ENCODE assay signal across 20 cellular contexts in the genomic region with DNA sequence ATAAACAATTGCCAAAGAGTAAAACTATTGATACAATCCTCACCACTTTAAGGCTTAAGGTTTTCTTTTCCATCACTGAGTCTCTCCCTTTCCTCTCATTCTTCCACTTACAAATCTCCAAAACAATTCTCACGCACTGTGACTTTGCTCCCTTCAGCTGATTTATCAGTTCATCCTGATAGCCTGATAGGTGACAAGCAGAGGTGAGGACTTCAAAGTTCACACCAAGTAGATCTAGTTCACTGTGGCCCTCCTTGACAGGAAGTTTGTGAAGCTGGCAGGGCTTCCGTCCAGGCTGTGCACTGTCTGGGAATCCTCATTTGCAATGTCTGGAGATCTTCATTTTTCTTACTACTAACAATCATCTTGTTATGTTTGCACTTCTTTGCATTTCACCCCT. TPM values are rescaled to one million over a fixed set of nuclear protein-coding genes. Genes with fewer than 3 reads are reported as not detected.
DNase-seq lines count a peak whose midpoint lies in the region; ATAC-seq and FAIRE-seq lines count a peak whose summit lies in the region.
"Had no signal": no experiment of that assay in that cellular context is flagged by ENCODE, and none has a peak within 500 bp of the region (broad histone marks: within the 10 kb centered on the region; RNA-seq: fewer than 3 reads in every experiment).

No MANE protein-coding gene starts in this region.

- H3K36me3 Mint-ChIP-seq in activated CD4-positive, alpha-beta T cell treated with anti-CD3 and anti-CD28 coated beads, Interleukin-2, amount 10 ng/mL, durations not matched to agents 24 days and 14 days (ENCODE audit: low read depth): peaks cover 17% of the 10 kb centered on the region
- peaks cover 8% of the 10 kb centered on the region for H3K36me3 Mint-ChIP-seq in IgD-negative memory B cell
- peaks cover 4% of the 10 kb centered on the region for H3K36me3 Mint-ChIP-seq in activated naive CD8-positive, alpha-beta T cell treated with anti-CD3 and anti-CD28 coated beads, Interleukin-2, amount 50 U/mL, for 24 hours (ENCODE audit: low read depth)
- H3K36me3 Mint-ChIP-seq in natural killer cell treated with Interleukin-12 subunit alpha and Interleukin-12 subunit beta and Interleukin-15 and Interleukin-18, amount 100 ng/mL, for 72 hours: no peaks in the 10 kb centered on the region

- ATAC-seq in activated naive CD8-positive, alpha-beta T cell treated with anti-CD3 and anti-CD28 coated beads, Interleukin-2, amount 50 U/mL, for 24 hours: no peak
- no peak for ATAC-seq in natural killer cell treated with Interleukin-12 subunit alpha and Interleukin-12 subunit beta and Interleukin-15 and Interleukin-18, amount 100 ng/mL, for 72 hours
- ATAC-seq: Panc1 had no signal

- H3K4me3 Mint-ChIP-seq in activated CD4-positive, alpha-beta T cell treated with anti-CD3 and anti-CD28 coated beads, Interleukin-2, amount 10 ng/mL, durations not matched to agents 24 days and 14 days: peak overlapping the region; percentile 50
- peak overlapping the region in 3 of 4 donors; percentile 3 to 78 (median 69) for H3K4me3 Mint-ChIP-seq in IgD-negative memory B cell
- peak overlapping the region; percentile 15 for H3K4me3 Mint-ChIP-seq in activated naive CD8-positive, alpha-beta T cell treated with anti-CD3 and anti-CD28 coated beads, Interleukin-2, amount 50 U/mL, for 24 hours
- H3K4me3 Mint-ChIP-seq in natural killer cell treated with Interleukin-12 subunit alpha and Interleukin-12 subunit beta and Interleukin-15 and Interleukin-18, amount 100 ng/mL, for 72 hours: peak overlapping the region; percentile 68
- H3K4me3 Mint-ChIP-seq: neural crest cell had no signal

- peak; percentile 55 for DNase-seq in activated CD4-positive, alpha-beta T cell treated with anti-CD3 and anti-CD28 coated beads, Interleukin-2, amount 10 ng/mL, durations not matched to agents 24 days and 14 days
- no peak for DNase-seq in activated CD4-positive, alpha-beta T cell treated with anti-CD3 and anti-CD28 coated beads, Interleukin-2, amount 50 U/mL, for 4 hours
- no peak for DNase-seq in activated naive CD8-positive, alpha-beta T cell treated with anti-CD3 and anti-CD28 coated beads, Interleukin-2, amount 50 U/mL, for 24 hours
- no peak for DNase-seq in natural killer cell treated with Interleukin-12 subunit alpha and Interleukin-12 subunit beta and Interleukin-15 and Interleukin-18, amount 100 ng/mL, for 72 hours (ENCODE audit: low spot score)
- DNase-seq in frontal cortex (ENCODE audit: low spot score in 2 of 2): no peak
- DNase-seq in activated CD4-positive, CD25-positive, alpha-beta regulatory T cell treated with anti-CD3 and anti-CD28 coated beads, Interleukin-2, amount 50 U/mL, for 72 hours: no peak
- DNase-seq in stimulated activated CD4-positive, alpha-beta T cell treated with anti-CD3 and anti-CD28 coated beads, Interleukin-4, amount 100 ng/mL, for 24 hours: no peak
- DNase-seq: activated effector memory CD4-positive, alpha-beta T cell treated with Interleukin-2 at 50 U/mL for 16 hours; hippocampal formation; kidney glomerular epithelial cell; mesenchymal stem cell; NCI-H1436; NCI-H82; stimulated activated CD4-positive, alpha-beta T cell treated with anti-CD3 and anti-CD28 coated beads, Interleukin-12 subunit alpha, Interleukin-12 subunit beta, amount 100 ng/mL, for 4 hours had no signal

- H3K27ac Mint-ChIP-seq in activated CD4-positive, alpha-beta T cell treated with anti-CD3 and anti-CD28 coated beads, Interleukin-2, amount 10 ng/mL, durations not matched to agents 24 days and 14 days: peak overlapping the region; percentile 73
- H3K27ac Mint-ChIP-seq in IgD-negative memory B cell: peak overlapping the region in 2 of 3 donors; percentile 18 to 94
- H3K27ac Mint-ChIP-seq in activated naive CD8-positive, alpha-beta T cell treated with anti-CD3 and anti-CD28 coated beads, Interleukin-2, amount 50 U/mL, for 24 hours: no peak overlapping the region
- H3K27ac Mint-ChIP-seq in natural killer cell treated with Interleukin-12 subunit alpha and Interleukin-12 subunit beta and Interleukin-15 and Interleukin-18, amount 100 ng/mL, for 72 hours: peak overlapping the region; percentile 64 to 83

- FAIRE-seq in frontal cortex (lab: Jason Lieb, UNC): no peak
- FAIRE-seq: A204.1, colon, TTC549 had no signal

- H3K27me3 Mint-ChIP-seq in activated CD4-positive, alpha-beta T cell treated with anti-CD3 and anti-CD28 coated beads, Interleukin-2, amount 10 ng/mL, durations not matched to agents 24 days and 14 days: no peaks in the 10 kb centered on the region
- peaks cover 1% of the 10 kb centered on the region for H3K27me3 Mint-ChIP-seq in IgD-negative memory B cell
- H3K27me3 Mint-ChIP-seq in activated naive CD8-positive, alpha-beta T cell treated with anti-CD3 and anti-CD28 coated beads, Interleukin-2, amount 50 U/mL, for 24 hours: no peaks in the 10 kb centered on the region
- H3K27me3 Mint-ChIP-seq in natural killer cell treated with Interleukin-12 subunit alpha and Interleukin-12 subunit beta and Interleukin-15 and Interleukin-18, amount 100 ng/mL, for 72 hours: no peaks in the 10 kb centered on the region

- H3K9me3 Mint-ChIP-seq in activated CD4-positive, alpha-beta T cell treated with anti-CD3 and anti-CD28 coated beads, Interleukin-2, amount 10 ng/mL, durations not matched to agents 24 days and 14 days: no peaks in the 10 kb centered on the region
- H3K9me3 Mint-ChIP-seq in IgD-negative memory B cell: no peaks in the 10 kb centered on the region
- peaks cover 5% of the 10 kb centered on the region for H3K9me3 Mint-ChIP-seq in activated naive CD8-positive, alpha-beta T cell treated with anti-CD3 and anti-CD28 coated beads, Interleukin-2, amount 50 U/mL, for 24 hours
- no peaks in the 10 kb centered on the region for H3K9me3 Mint-ChIP-seq in natural killer cell treated with Interleukin-12 subunit alpha and Interleukin-12 subunit beta and Interleukin-15 and Interleukin-18, amount 100 ng/mL, for 72 hours

- intact Hi-C loops in activated CD4-positive, alpha-beta T cell treated with anti-CD3 and anti-CD28 coated beads, Interleukin-2, amount 10 ng/mL, durations not matched to agents 24 days and 14 days (cut with micrococcal nuclease): no loop called here

- H3K4me1 Mint-ChIP-seq in activated CD4-positive, alpha-beta T cell treated with anti-CD3 and anti-CD28 coated beads, Interleukin-2, amount 10 ng/mL, durations not matched to agents 24 days and 14 days: peaks cover 36% of the 10 kb centered on the region
- peaks cover 11 to 38% (median 24%) of the 10 kb centered on the region in 3 donors for H3K4me1 Mint-ChIP-seq in IgD-negative memory B cell
- H3K4me1 Mint-ChIP-seq in activated naive CD8-positive, alpha-beta T cell treated with anti-CD3 and anti-CD28 coated beads, Interleukin-2, amount 50 U/mL, for 24 hours: peaks cover 46% of the 10 kb centered on the region
- peaks cover 35 to 48% of the 10 kb centered on the region in 2 donors for H3K4me1 Mint-ChIP-seq in natural killer cell treated with Interleukin-12 subunit alpha and Interleukin-12 subunit beta and Interleukin-15 and Interleukin-18, amount 100 ng/mL, for 72 hours (ENCODE audit: low read depth in 2 of 2)

RNA-seq across cellular contexts. Expression of a gene that starts 35.2 kb away (rescaled TPM):
- total RNA-seq in activated CD4-positive, alpha-beta T cell treated with anti-CD3 and anti-CD28 coated beads, Interleukin-2, amount 10 ng/mL, durations not matched to agents 24 days and 14 days: not detected in 2 replicates
- 0.70 TPM for polyA plus RNA-seq in IgD-negative memory B cell
- under 1 TPM in 1 of 2 donors, not detected in 1; 0.21 TPM for total RNA-seq in natural killer cell treated with Interleukin-12 subunit alpha and Interleukin-12 subunit beta and Interleukin-15 and Interleukin-18, amount 100 ng/mL, for 72 hours
- not detected for total RNA-seq in frontal cortex
- total RNA-seq: neural crest cell had no signal

RNA-seq across cellular contexts. Expression of a gene that starts 47.2 kb away (rescaled TPM):
- total RNA-seq in activated CD4-positive, alpha-beta T cell treated with anti-CD3 and anti-CD28 coated beads, Interleukin-2, amount 10 ng/mL, durations not matched to agents 24 days and 14 days: 79.5 and 82.6 TPM in 2 replicates
- 14.9 TPM for polyA plus RNA-seq in IgD-negative memory B cell
- total RNA-seq in natural killer cell treated with Interleukin-12 subunit alpha and Interleukin-12 subunit beta and Interleukin-15 and Interleukin-18, amount 100 ng/mL, for 72 hours: 10 to 100 TPM; 59.0 to 96.5 TPM
- total RNA-seq in frontal cortex: 2.0 TPM

RNA-seq across cellular contexts. Expression of a gene that starts 48.0 kb away (rescaled TPM):
- total RNA-seq in activated CD4-positive, alpha-beta T cell treated with anti-CD3 and anti-CD28 coated beads, Interleukin-2, amount 10 ng/mL, durations not matched to agents 24 days and 14 days: 51.5 and 52.7 TPM in 2 replicates
- polyA plus RNA-seq in IgD-negative memory B cell: 9.4 TPM
- total RNA-seq in natural killer cell treated with Interleukin-12 subunit alpha and Interleukin-12 subunit beta and Interleukin-15 and Interleukin-18, amount 100 ng/mL, for 72 hours: 10 to 100 TPM; 29.2 to 54.1 TPM
- total RNA-seq in frontal cortex: 5.7 TPM

Comparison
In these comparisons a context has a peak if more than half of its experiments do, and no peak if none do; other contexts are left out.
1. H3K4me3 Mint-ChIP-seq: peak in every context shown above with its lines; median percentile 69 in IgD-negative memory B cell; 68 in natural killer cell treated with Interleukin-12 subunit alpha and Interleukin-12 subunit beta and Interleukin-15 and Interleukin-18, amount 100 ng/mL, for 72 hours; 50 in activated CD4-positive, alpha-beta T cell treated with anti-CD3 and anti-CD28 coated beads, Interleukin-2, amount 10 ng/mL, durations not matched to agents 24 days and 14 days; 15 in activated naive CD8-positive, alpha-beta T cell treated with anti-CD3 and anti-CD28 coated beads, Interleukin-2, amount 50 U/mL, for 24 hours.
2. RNA of a gene that starts 47.2 kb away (total RNA-seq): 59.0 to 96.5 TPM in natural killer cell treated with Interleukin-12 subunit alpha and Interleukin-12 subunit beta and Interleukin-15 and Interleukin-18, amount 100 ng/mL, for 72 hours and 79.5 to 82.6 TPM in activated CD4-positive, alpha-beta T cell treated with anti-CD3 and anti-CD28 coated beads, Interleukin-2, amount 10 ng/mL, durations not matched to agents 24 days and 14 days; 2.0 TPM in frontal cortex (single experiment); every median in the first group is over 10 times any median in the second.